ENCODE assay signal across 18 cellular contexts in genomic region chr21:42864812-42865211, GRCh38. TPM values are rescaled to one million over a fixed set of nuclear protein-coding genes. Genes with fewer than 3 reads are reported as not detected.
DNase-seq lines count a peak whose midpoint lies in the region; ATAC-seq, FAIRE-seq and TF ChIP-seq lines count a peak whose summit lies in the region.
"Had no signal": no experiment of that assay in that cellular context is flagged by ENCODE, and none has a peak within 500 bp of the region (broad histone marks: within the 10 kb centered on the region; RNA-seq: fewer than 3 reads in every experiment).

No MANE protein-coding gene starts in this region.

- H3K4me3 Mint-ChIP-seq in activated CD8-positive, alpha-beta memory T cell treated with anti-CD3 and anti-CD28 coated beads, Interleukin-2, amount 10 ng/mL, durations not matched to agents 7 days and 5 days = no peak overlapping the region
- H3K4me3 Mint-ChIP-seq: activated naive CD8-positive, alpha-beta T cell treated with anti-CD3 and anti-CD28 coated beads, Interleukin-2, amount 10 ng/mL, durations not matched to agents 7 days and 5 days; natural killer cell had no signal

- H3K9me3 ChIP-seq in right atrium auricular region (no peaks in the 10 kb centered on the region), kidney (ENCODE audit: control insufficient read depth in 1 of 2, low read length in 2 of 2) (no peaks in the 10 kb centered on the region), testis (no peaks in the 10 kb centered on the region)
- H3K9me3 ChIP-seq: upper lobe of right lung had no signal

- ATAC-seq in Right ventricle myocardium superior (ENCODE audit: poor library complexity) = peak; percentile 23
- ATAC-seq in activated CD8-positive, alpha-beta memory T cell treated with anti-CD3 and anti-CD28 coated beads, Interleukin-2, amount 10 ng/mL, durations not matched to agents 7 days and 5 days = no peak
- ATAC-seq: natural killer cell had no signal

- no peaks in the 10 kb centered on the region for H3K27me3 Mint-ChIP-seq in activated CD8-positive, alpha-beta memory T cell treated with anti-CD3 and anti-CD28 coated beads, Interleukin-2, amount 10 ng/mL, durations not matched to agents 7 days and 5 days
- H3K27me3 Mint-ChIP-seq: activated naive CD8-positive, alpha-beta T cell treated with anti-CD3 and anti-CD28 coated beads, Interleukin-2, amount 10 ng/mL, durations not matched to agents 7 days and 5 days had no signal

- WGBS in testis, 2 donors = 68 to 79% methylated on average over 6 to 7 of the region's 7 CpGs

- H3K9me3 Mint-ChIP-seq in activated CD8-positive, alpha-beta memory T cell treated with anti-CD3 and anti-CD28 coated beads, Interleukin-2, amount 10 ng/mL, durations not matched to agents 7 days and 5 days (ENCODE audit: low read depth) = no peaks in the 10 kb centered on the region
- H3K9me3 Mint-ChIP-seq: activated naive CD8-positive, alpha-beta T cell treated with anti-CD3 and anti-CD28 coated beads, Interleukin-2, amount 10 ng/mL, durations not matched to agents 7 days and 5 days; natural killer cell had no signal

- TF ChIP-seq CTCF in right atrium auricular region (IDR thresholded peaks at IDR 0.05) (no peak), kidney (IDR thresholded peaks at IDR 0.05; ENCODE audit: borderline replicate concordance, extremely low read depth, insufficient read depth) (no peak), testis (IDR thresholded peaks at IDR 0.05) (no peak)

- no peaks in the 10 kb centered on the region for H3K27me3 ChIP-seq in right atrium auricular region
- H3K27me3 ChIP-seq in testis = no peaks in the 10 kb centered on the region
- H3K27me3 ChIP-seq: hepatocyte, upper lobe of right lung had no signal

- H3K4me1 ChIP-seq in right atrium auricular region (peaks cover 0 to 9% of the 10 kb centered on the region in 2 donors), kidney (ENCODE audit: control insufficient read depth in 1 of 2, insufficient read depth in 1 of 2, low read depth in 1 of 2, low read length in 2 of 2) (no peaks in the 10 kb centered on the region), testis (peaks cover 3% of the 10 kb centered on the region)

- H3K36me3 ChIP-seq in right atrium auricular region = peaks cover 33% of the 10 kb centered on the region
- peaks cover 17 to 37% of the 10 kb centered on the region in 2 donors for H3K36me3 ChIP-seq in kidney (ENCODE audit: control insufficient read depth in 1 of 2, insufficient read depth in 2 of 2, low read length in 2 of 2)
- H3K36me3 ChIP-seq in testis (ENCODE audit: low read depth, missing control alignments) = no peaks in the 10 kb centered on the region

- FAIRE-seq in kidney (lab: Jason Lieb, UNC) = no peak

- TF ChIP-seq POLR2A in testis (IDR thresholded peaks at IDR 0.05) = no peak

- CTCF ChIA-PET in activated CD8-positive, alpha-beta memory T cell treated with anti-CD3 and anti-CD28 coated beads, Interleukin-2, amount 10 ng/mL, durations not matched to agents 7 days and 5 days (lab: Charles Lee) = no interaction called here

- H3K4me1 Mint-ChIP-seq in activated CD8-positive, alpha-beta memory T cell treated with anti-CD3 and anti-CD28 coated beads, Interleukin-2, amount 10 ng/mL, durations not matched to agents 7 days and 5 days = peaks cover 9% of the 10 kb centered on the region

- H3K4me3 ChIP-seq in right atrium auricular region = no peak overlapping the region
- H3K4me3 ChIP-seq in kidney (ENCODE audit: low read length in 2 of 2) = no peak overlapping the region
- no peak overlapping the region for H3K4me3 ChIP-seq in testis
- H3K4me3 ChIP-seq: hepatocyte, PC-9, upper lobe of right lung had no signal

- no peak overlapping the region for H3K9ac ChIP-seq in kidney (ENCODE audit: low read length in 2 of 2)

- H3K36me3 Mint-ChIP-seq in activated CD8-positive, alpha-beta memory T cell treated with anti-CD3 and anti-CD28 coated beads, Interleukin-2, amount 10 ng/mL, durations not matched to agents 7 days and 5 days = peaks cover 33% of the 10 kb centered on the region
- H3K36me3 Mint-ChIP-seq: natural killer cell had no signal

- H3K27ac Mint-ChIP-seq in activated CD8-positive, alpha-beta memory T cell treated with anti-CD3 and anti-CD28 coated beads, Interleukin-2, amount 10 ng/mL, durations not matched to agents 7 days and 5 days = no peak overlapping the region
- H3K27ac Mint-ChIP-seq: activated naive CD8-positive, alpha-beta T cell treated with anti-CD3 and anti-CD28 coated beads, Interleukin-2, amount 10 ng/mL, durations not matched to agents 7 days and 5 days; natural killer cell had no signal

- intact Hi-C loops in Right ventricle myocardium superior (cut with DNase I) = no loop called here
- intact Hi-C loops in kidney (cut with DNase I) = no loop called here
- intact Hi-C loops in testis (cut with DNase I; ENCODE audit: low total_unique reads) = no loop called here

- DNase-seq in Right ventricle myocardium superior (no peak), right atrium auricular region (ENCODE audit: low spot score) (no peak), caudate nucleus (lab: John Stamatoyannopoulos, UW) (peak in 30 of 61 donors; percentile 5 to 63 (median 26)), kidney (peak; percentile 43), testis (peak; percentile 41), kidney tubule cell (ENCODE audit: low spot score) (no peak)
- DNase-seq in activated CD4-positive, alpha-beta T cell treated with anti-CD3 and anti-CD28 coated beads for 1 hour = no peak
- no peak for DNase-seq in activated CD8-positive, alpha-beta memory T cell treated with anti-CD3 and anti-CD28 coated beads, Interleukin-2, amount 10 ng/mL, durations not matched to agents 7 days and 5 days
- DNase-seq: activated CD4-positive, CD25-positive, alpha-beta regulatory T cell; activated naive CD8-positive, alpha-beta T cell treated with anti-CD3 and anti-CD28 coated beads, Interleukin-2, amount 10 ng/mL, durations not matched to agents 7 days and 5 days; Kasumi-1; natural killer cell; NCI-H146; NCI-H524; PC-9; stimulated activated CD4-positive, alpha-beta T cell treated with anti-CD3 and anti-CD28 coated beads, Interleukin-2, amount 100 ng/mL, for 24 hours had no signal

- H3K27ac ChIP-seq in right atrium auricular region (no peak overlapping the region), caudate nucleus (ENCODE audit: low read depth, low read length) (peak overlapping the region; percentile 80), kidney (ENCODE audit: low read depth in 2 of 2, low read length in 2 of 2) (no peak overlapping the region), testis (peak overlapping the region in 1 of 2 donors; percentile 54)
- H3K27ac ChIP-seq: hepatocyte, PC-9, upper lobe of right lung had no signal

RNA-seq across cellular contexts. Expression of gene WDR4, which starts 14.5 kb away (rescaled TPM):
- total RNA-seq in Right ventricle myocardium superior = 4.5 TPM
- total RNA-seq in right atrium auricular region = 1 to 10 TPM; 1.7 to 4.8 TPM
- 20.4 TPM for total RNA-seq in kidney
- polyA plus RNA-seq in kidney (ENCODE audit: insufficient read depth, low read depth, low replicate concordance) = 4.8 TPM
- 10 to 100 TPM; 24.8 to 24.9 TPM for total RNA-seq in testis
- polyA plus RNA-seq in testis (ENCODE audit: insufficient read depth, low read depth, low replicate concordance) = 14.2 TPM
- 10 to 100 TPM; 39.7 to 43.6 TPM for total RNA-seq in activated CD8-positive, alpha-beta memory T cell treated with anti-CD3 and anti-CD28 coated beads, Interleukin-2, amount 10 ng/mL, durations not matched to agents 7 days and 5 days

RNA-seq across cellular contexts. Expression of gene NDUFV3, which starts 28.3 kb away (rescaled TPM):
- total RNA-seq in Right ventricle myocardium superior (56.6 TPM), right atrium auricular region (10 to 100 TPM; 28.8 to 37.4 TPM), kidney (29.6 TPM), testis (10 to 100 TPM; 37.8 to 53.3 TPM)
- polyA plus RNA-seq in kidney (ENCODE audit: insufficient read depth, low read depth, low replicate concordance) (37.0 TPM), testis (ENCODE audit: insufficient read depth, low read depth, low replicate concordance) (35.2 TPM)
- total RNA-seq in activated CD8-positive, alpha-beta memory T cell treated with anti-CD3 and anti-CD28 coated beads, Interleukin-2, amount 10 ng/mL, durations not matched to agents 7 days and 5 days = 10 to 100 TPM; 27.1 to 31.9 TPM

Comparison
In these comparisons a context has a peak if more than half of its experiments do, and no peak if none do; other contexts are left out.
1. DNase-seq: peak in kidney (single experiment) and testis (single experiment); none in Right ventricle myocardium superior (single experiment), right atrium auricular region (single experiment), activated CD4-positive, alpha-beta T cell treated with anti-CD3 and anti-CD28 coated beads for 1 hour (single experiment), activated CD8-positive, alpha-beta memory T cell treated with anti-CD3 and anti-CD28 coated beads, Interleukin-2, amount 10 ng/mL, durations not matched to agents 7 days and 5 days (single experiment) and kidney tubule cell (single experiment).